11 cellular contexts compared by ENCODE assay signal in genomic region chr10:79176949-79177602, GRCh38.
A peak's percentile ranks its signal among the peaks of the same experiment; 100 is the strongest.
DNase-seq lines count a peak whose midpoint lies in the region; ATAC-seq and TF ChIP-seq lines count a peak whose summit lies in the region.
"Had no signal": no experiment of that assay in that cellular context is flagged by ENCODE, and none has a peak within 500 bp of the region (broad histone marks: within the 10 kb centered on the region; RNA-seq: fewer than 3 reads in every experiment).

No MANE protein-coding gene starts in this region.

- TF ChIP-seq CTCF in brain (conservative IDR thresholded peaks at IDR 0.05) (no peak), gastrocnemius medialis (IDR thresholded peaks at IDR 0.05 in 4 of 5, conservative IDR thresholded peaks at IDR 0.05 in 1 of 5) (no peak), PC-9 (conservative IDR thresholded peaks at IDR 0.05) (no peak)
- no peak for TF ChIP-seq CTCF in CD8-positive, alpha-beta T cell (IDR thresholded peaks at IDR 0.05)

- CTCF ChIA-PET in CD8-positive, alpha-beta T cell (lab: Charles Lee), result interaction anchor here (0.8 kb wide), 1 partner anchor 18 kb away, joined by 3 read pairs; no protein-coding TSS in a partner anchor
- CTCF ChIA-PET in PC-9 (lab: Charles Lee), result no interaction called here

- H3K9me3 Mint-ChIP-seq in brain, result no peaks in the 10 kb centered on the region
- H3K9me3 Mint-ChIP-seq in CD8-positive, alpha-beta T cell, result no peaks in the 10 kb centered on the region

- H3K9me2 ChIP-seq in GM23248 (ENCODE audit: insufficient read depth) (no peaks in the 10 kb centered on the region), PC-9 (ENCODE audit: insufficient read depth) (no peaks in the 10 kb centered on the region)

- no peak for TF ChIP-seq POLR2A in gastrocnemius medialis (IDR thresholded peaks at IDR 0.05)

- H3K4me3 Mint-ChIP-seq in brain, result peak overlapping the region in 2 of 5 experiments; percentile 27 to 67
- H3K4me3 Mint-ChIP-seq in CD8-positive, alpha-beta T cell, result no peak overlapping the region
- H3K4me3 Mint-ChIP-seq: activated CD8-positive, alpha-beta memory T cell treated with anti-CD3 and anti-CD28 coated beads, Interleukin-2, amount 10 ng/mL, durations not matched to agents 7 days and 5 days had no signal

- H3K9me3 ChIP-seq in GM23248 (ENCODE audit: low read depth), result no peaks in the 10 kb centered on the region
- no peaks in the 10 kb centered on the region for H3K9me3 ChIP-seq in gastrocnemius medialis
- H3K9me3 ChIP-seq in CD8-positive, alpha-beta T cell (ENCODE audit: low read length), result no peaks in the 10 kb centered on the region
- H3K9me3 ChIP-seq in PC-9 (ENCODE audit: insufficient read depth, low read depth), result no peaks in the 10 kb centered on the region

- WGBS in GM23248 (ENCODE audit: low coverage in 1 of 2, low lambda C conversion rate in 2 of 2, missing lambda C conversion rate in 2 of 2), 2 experiments, result 44 to 47% methylated on average over 17 to 18 of the region's 18 CpGs

- intact Hi-C loops in gastrocnemius medialis (cut with DNase I; ENCODE audit: low total_unique reads) (no loop called here), PC-9 (cut with micrococcal nuclease; ENCODE audit: unreplicated experiment) (no loop called here)
- intact Hi-C loops in CD8-positive, alpha-beta T cell (cut with DNase I, micrococcal nuclease), result no loop called here

- no peak overlapping the region for H3K4me3 ChIP-seq in GM23248
- no peak overlapping the region for H3K4me3 ChIP-seq in gastrocnemius medialis
- no peak overlapping the region for H3K4me3 ChIP-seq in CD8-positive, alpha-beta T cell (ENCODE audit: low read depth, low read length)
- H3K4me3 ChIP-seq in PC-9, result no peak overlapping the region

- H3K4me1 Mint-ChIP-seq in brain, result peaks cover 96% of the 10 kb centered on the region
- H3K4me1 Mint-ChIP-seq in CD8-positive, alpha-beta T cell (ENCODE audit: low read depth), result no peaks in the 10 kb centered on the region
- H3K4me1 Mint-ChIP-seq: activated CD8-positive, alpha-beta memory T cell treated with anti-CD3 and anti-CD28 coated beads, Interleukin-2, amount 10 ng/mL, durations not matched to agents 7 days and 5 days had no signal

- H3K79me2 ChIP-seq in GM23248 (ENCODE audit: insufficient read depth), result peaks cover 56% of the 10 kb centered on the region
- no peaks in the 10 kb centered on the region for H3K79me2 ChIP-seq in PC-9 (ENCODE audit: low read depth)

- peak overlapping the region; percentile 74 for H3K27ac ChIP-seq in GM23248
- peak overlapping the region; percentile 7 for H3K27ac ChIP-seq in layer of hippocampus (ENCODE audit: low read depth, low read length)
- peak overlapping the region; percentile 32 to 63 (median 45) for H3K27ac ChIP-seq in gastrocnemius medialis
- no peak overlapping the region for H3K27ac ChIP-seq in CD8-positive, alpha-beta T cell (ENCODE audit: low read depth, low read length)
- H3K27ac ChIP-seq in PC-9, result no peak overlapping the region

- peaks cover 44% of the 10 kb centered on the region; the same call in 1 of the 2 replicates for H3F3A ChIP-seq in GM23248 (ENCODE audit: insufficient read depth)
- 0 out of 2 replicates have a peak, but pooled peaks cover under 1% of the 10 kb centered on the region for H3F3A ChIP-seq in PC-9 (ENCODE audit: insufficient read depth, low read depth)

- DNase-seq in GM23248 (peak; percentile 66), gastrocnemius medialis (no peak), NCI-H446 (lab: John Stamatoyannopoulos, UW) (no peak), PC-9 (no peak), NOMO-1 treated with dmso at 0.1 percent for 144 hours (lab: John Stamatoyannopoulos, UW; ENCODE audit: unreplicated experiment) (no peak)
- no peak for DNase-seq in CD8-positive, alpha-beta T cell
- DNase-seq: activated CD8-positive, alpha-beta memory T cell treated with anti-CD3 and anti-CD28 coated beads, Interleukin-2, amount 10 ng/mL, durations not matched to agents 7 days and 5 days; Calu3; stimulated activated CD4-positive, alpha-beta T cell treated with anti-CD3 and anti-CD28 coated beads, Interleukin-1b, Interleukin-23, amount 100 ng/mL, for 48 hours had no signal

- H3K27ac Mint-ChIP-seq in brain, result peak overlapping the region; percentile 74 to 97 (median 92)
- H3K27ac Mint-ChIP-seq in CD8-positive, alpha-beta T cell, result no peak overlapping the region
- H3K27ac Mint-ChIP-seq: activated CD8-positive, alpha-beta memory T cell treated with anti-CD3 and anti-CD28 coated beads, Interleukin-2, amount 10 ng/mL, durations not matched to agents 7 days and 5 days had no signal

- H3K27me3 ChIP-seq in GM23248 (replicated peaks; ENCODE audit: insufficient read depth) (no peaks in the 10 kb centered on the region), layer of hippocampus (ENCODE audit: control insufficient read depth, insufficient read depth, low read length) (no peaks in the 10 kb centered on the region), gastrocnemius medialis (no peaks in the 10 kb centered on the region), PC-9 (ENCODE audit: insufficient read depth, low read depth) (no peaks in the 10 kb centered on the region)
- no peaks in the 10 kb centered on the region for H3K27me3 ChIP-seq in CD8-positive, alpha-beta T cell (ENCODE audit: insufficient read depth, low read length)

- peaks cover 10% of the 10 kb centered on the region for H3K36me3 Mint-ChIP-seq in brain
- H3K36me3 Mint-ChIP-seq in CD8-positive, alpha-beta T cell, result no peaks in the 10 kb centered on the region
- H3K36me3 Mint-ChIP-seq: activated CD8-positive, alpha-beta memory T cell treated with anti-CD3 and anti-CD28 coated beads, Interleukin-2, amount 10 ng/mL, durations not matched to agents 7 days and 5 days had no signal

- peak overlapping the region; percentile 57 for H3K9ac ChIP-seq in GM23248

- POLR2A ChIA-PET in CD8-positive, alpha-beta T cell (lab: Charles Lee), result no interaction called here
- POLR2A ChIA-PET in PC-9 (lab: Charles Lee; ENCODE audit: unreplicated experiment), result interaction anchor here (0.7 kb wide), 1 partner anchor 1140 kb away, joined by 4 read pairs; no protein-coding TSS in a partner anchor

- no peaks in the 10 kb centered on the region for H3K27me3 Mint-ChIP-seq in brain
- H3K27me3 Mint-ChIP-seq in CD8-positive, alpha-beta T cell (ENCODE audit: low read depth), result no peaks in the 10 kb centered on the region
- H3K27me3 Mint-ChIP-seq: activated CD8-positive, alpha-beta memory T cell treated with anti-CD3 and anti-CD28 coated beads, Interleukin-2, amount 10 ng/mL, durations not matched to agents 7 days and 5 days had no signal

- H3K4me1 ChIP-seq in GM23248 (ENCODE audit: insufficient read depth) (peaks cover 50% of the 10 kb centered on the region), gastrocnemius medialis (peaks cover 40 to 42% of the 10 kb centered on the region in 2 donors), PC-9 (replicated peaks; ENCODE audit: insufficient read depth) (peaks cover 4% of the 10 kb centered on the region; the same call in 1 of the 2 replicates)
- H3K4me1 ChIP-seq in CD8-positive, alpha-beta T cell (ENCODE audit: insufficient read depth, low read length), result no peaks in the 10 kb centered on the region

- no TSS peak for BruUV-seq in PC-9 (replicated peaks; lab: Mats Ljungman, UMichigan)

- H2AFZ ChIP-seq in GM23248 (no peak overlapping the region), PC-9 (no peak overlapping the region)

- H3K4me2 ChIP-seq in GM23248 (ENCODE audit: unreplicated experiment) (no peak overlapping the region), PC-9 (no peak overlapping the region)

- ATAC-seq in gastrocnemius medialis, result peak; percentile 32 to 45
- ATAC-seq in CD8-positive, alpha-beta T cell, result no peak
- ATAC-seq: activated CD8-positive, alpha-beta memory T cell treated with anti-CD3 and anti-CD28 coated beads, Interleukin-2, amount 10 ng/mL, durations not matched to agents 7 days and 5 days had no signal

- H3K36me3 ChIP-seq in GM23248 (ENCODE audit: low read depth) (no peaks in the 10 kb centered on the region), gastrocnemius medialis (no peaks in the 10 kb centered on the region), PC-9 (ENCODE audit: low read depth) (no peaks in the 10 kb centered on the region)
- H3K36me3 ChIP-seq in CD8-positive, alpha-beta T cell (ENCODE audit: insufficient read depth, low read length), result no peaks in the 10 kb centered on the region

- H4K20me1 ChIP-seq in GM23248 (ENCODE audit: insufficient read depth) (no peaks in the 10 kb centered on the region), PC-9 (ENCODE audit: insufficient read depth) (0 out of 2 replicates have a peak, but pooled peaks cover 5% of the 10 kb centered on the region)

- in situ Hi-C loops in GM23248 (cut with MboI) (no loop called here), gastrocnemius medialis (cut with MboI; ENCODE audit: low sequenced_read_pairs in 4 of 4) (loop anchor here (25.0 kb wide), 4 partner anchors 215 to 1140 kb away; partner anchors contain the start of genes POLR3A (in 1 of the 4) and RPS24 (in 1 of the 4))

Comparison
In these comparisons a context has a peak if more than half of its experiments do, and no peak if none do; other contexts are left out.
1. H3K27ac ChIP-seq: peak in GM23248 (single experiment), layer of hippocampus (single experiment) and gastrocnemius medialis (4 of 4); none in CD8-positive, alpha-beta T cell (single experiment) and PC-9 (single experiment).